1 cellular context compared by ENCODE assay signal in the genomic region with DNA sequence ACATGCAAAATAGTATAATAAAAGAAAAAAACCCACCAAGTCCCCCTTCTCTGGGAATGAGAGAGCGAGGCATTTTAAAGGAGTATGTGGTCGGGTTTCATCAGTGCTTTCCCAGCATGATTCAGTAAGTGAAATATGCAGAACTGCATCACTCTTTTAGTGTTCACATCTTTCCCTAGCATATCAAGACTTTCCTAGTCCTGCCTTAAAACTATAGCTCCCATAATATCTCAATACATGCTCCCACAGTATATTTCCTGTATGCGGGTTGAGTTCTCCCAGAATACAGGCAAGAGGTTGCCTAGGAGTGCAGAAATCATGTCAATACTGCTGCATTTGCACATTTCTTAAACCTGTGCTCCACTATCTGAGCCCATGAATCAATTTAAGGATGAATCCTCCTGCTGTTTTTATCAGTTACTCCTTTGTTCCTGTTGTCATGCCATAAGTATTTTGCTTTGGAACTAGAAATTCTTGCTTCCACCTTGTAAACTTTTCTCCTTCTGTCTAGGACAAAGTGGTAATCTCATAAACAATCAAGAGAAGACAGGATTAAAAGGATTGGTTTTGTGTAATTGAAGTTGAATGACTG.
TF ChIP-seq lines count a peak whose summit lies in the region.

No MANE protein-coding gene starts in this region.

TF ChIP-seq in H1, 55 proteins besides CTCF, POLR2A, EP300 and RAD21:
- TF ChIP-seq ASH2L (IDR thresholded peaks at IDR 0.05; ENCODE audit: low read length) (no peak), TAF7 (optimal IDR thresholded peaks at IDR 0.05; ENCODE audit: borderline replicate concordance, low read depth, low read length) (no peak), RFX5 (IDR thresholded peaks at IDR 0.05; ENCODE audit: borderline replicate concordance, low read depth, low read length) (no peak), JUN (IDR thresholded peaks at IDR 0.05; ENCODE audit: low read depth, low read length) (no peak), NANOG (IDR thresholded peaks at IDR 0.05; ENCODE audit: insufficient read depth, low read depth, low read length, poor library complexity, severe bottlenecking) (no peak), SP2 (IDR thresholded peaks at IDR 0.05; ENCODE audit: low read length) (no peak), SRF (IDR thresholded peaks at IDR 0.05; ENCODE audit: low read depth, low read length) (no peak), SIX5 (IDR thresholded peaks at IDR 0.05; ENCODE audit: low read depth, low read length) (no peak), RNF2 (IDR thresholded peaks at IDR 0.05; ENCODE audit: borderline replicate concordance, low read depth, low read length, missing control alignments, poor library complexity, severe bottlenecking) (no peak), ZNF274 (IDR thresholded peaks at IDR 0.05; ENCODE audit: borderline replicate concordance, extremely low read depth, low read length) (no peak), SIN3A (conservative IDR thresholded peaks at IDR 0.05 in 1 of 2, IDR thresholded peaks at IDR 0.05 in 1 of 2; ENCODE audit: low read depth in 1 of 2, low read length in 2 of 2) (no peak), POLR2AphosphoS5 (IDR thresholded peaks at IDR 0.05; ENCODE audit: low read depth, low read length) (no peak), CBX8 (IDR thresholded peaks at IDR 0.05; ENCODE audit: borderline replicate concordance, low read depth, low read length) (no peak)
- TF ChIP-seq, protein P1, sequence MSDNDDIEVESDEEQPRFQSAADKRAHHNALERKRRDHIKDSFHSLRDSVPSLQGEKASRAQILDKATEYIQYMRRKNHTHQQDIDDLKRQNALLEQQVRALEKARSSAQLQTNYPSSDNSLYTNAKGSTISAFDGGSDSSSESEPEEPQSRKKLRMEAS (IDR thresholded peaks at IDR 0.05) = no peak
- TF ChIP-seq, protein P2, sequence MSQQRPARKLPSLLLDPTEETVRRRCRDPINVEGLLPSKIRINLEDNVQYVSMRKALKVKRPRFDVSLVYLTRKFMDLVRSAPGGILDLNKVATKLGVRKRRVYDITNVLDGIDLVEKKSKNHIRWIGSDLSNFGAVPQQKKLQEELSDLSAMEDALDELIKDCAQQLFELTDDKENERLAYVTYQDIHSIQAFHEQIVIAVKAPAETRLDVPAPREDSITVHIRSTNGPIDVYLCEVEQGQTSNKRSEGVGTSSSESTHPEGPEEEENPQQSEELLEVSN (IDR thresholded peaks at IDR 0.05) = no peak
- TF ChIP-seq, protein P3, sequence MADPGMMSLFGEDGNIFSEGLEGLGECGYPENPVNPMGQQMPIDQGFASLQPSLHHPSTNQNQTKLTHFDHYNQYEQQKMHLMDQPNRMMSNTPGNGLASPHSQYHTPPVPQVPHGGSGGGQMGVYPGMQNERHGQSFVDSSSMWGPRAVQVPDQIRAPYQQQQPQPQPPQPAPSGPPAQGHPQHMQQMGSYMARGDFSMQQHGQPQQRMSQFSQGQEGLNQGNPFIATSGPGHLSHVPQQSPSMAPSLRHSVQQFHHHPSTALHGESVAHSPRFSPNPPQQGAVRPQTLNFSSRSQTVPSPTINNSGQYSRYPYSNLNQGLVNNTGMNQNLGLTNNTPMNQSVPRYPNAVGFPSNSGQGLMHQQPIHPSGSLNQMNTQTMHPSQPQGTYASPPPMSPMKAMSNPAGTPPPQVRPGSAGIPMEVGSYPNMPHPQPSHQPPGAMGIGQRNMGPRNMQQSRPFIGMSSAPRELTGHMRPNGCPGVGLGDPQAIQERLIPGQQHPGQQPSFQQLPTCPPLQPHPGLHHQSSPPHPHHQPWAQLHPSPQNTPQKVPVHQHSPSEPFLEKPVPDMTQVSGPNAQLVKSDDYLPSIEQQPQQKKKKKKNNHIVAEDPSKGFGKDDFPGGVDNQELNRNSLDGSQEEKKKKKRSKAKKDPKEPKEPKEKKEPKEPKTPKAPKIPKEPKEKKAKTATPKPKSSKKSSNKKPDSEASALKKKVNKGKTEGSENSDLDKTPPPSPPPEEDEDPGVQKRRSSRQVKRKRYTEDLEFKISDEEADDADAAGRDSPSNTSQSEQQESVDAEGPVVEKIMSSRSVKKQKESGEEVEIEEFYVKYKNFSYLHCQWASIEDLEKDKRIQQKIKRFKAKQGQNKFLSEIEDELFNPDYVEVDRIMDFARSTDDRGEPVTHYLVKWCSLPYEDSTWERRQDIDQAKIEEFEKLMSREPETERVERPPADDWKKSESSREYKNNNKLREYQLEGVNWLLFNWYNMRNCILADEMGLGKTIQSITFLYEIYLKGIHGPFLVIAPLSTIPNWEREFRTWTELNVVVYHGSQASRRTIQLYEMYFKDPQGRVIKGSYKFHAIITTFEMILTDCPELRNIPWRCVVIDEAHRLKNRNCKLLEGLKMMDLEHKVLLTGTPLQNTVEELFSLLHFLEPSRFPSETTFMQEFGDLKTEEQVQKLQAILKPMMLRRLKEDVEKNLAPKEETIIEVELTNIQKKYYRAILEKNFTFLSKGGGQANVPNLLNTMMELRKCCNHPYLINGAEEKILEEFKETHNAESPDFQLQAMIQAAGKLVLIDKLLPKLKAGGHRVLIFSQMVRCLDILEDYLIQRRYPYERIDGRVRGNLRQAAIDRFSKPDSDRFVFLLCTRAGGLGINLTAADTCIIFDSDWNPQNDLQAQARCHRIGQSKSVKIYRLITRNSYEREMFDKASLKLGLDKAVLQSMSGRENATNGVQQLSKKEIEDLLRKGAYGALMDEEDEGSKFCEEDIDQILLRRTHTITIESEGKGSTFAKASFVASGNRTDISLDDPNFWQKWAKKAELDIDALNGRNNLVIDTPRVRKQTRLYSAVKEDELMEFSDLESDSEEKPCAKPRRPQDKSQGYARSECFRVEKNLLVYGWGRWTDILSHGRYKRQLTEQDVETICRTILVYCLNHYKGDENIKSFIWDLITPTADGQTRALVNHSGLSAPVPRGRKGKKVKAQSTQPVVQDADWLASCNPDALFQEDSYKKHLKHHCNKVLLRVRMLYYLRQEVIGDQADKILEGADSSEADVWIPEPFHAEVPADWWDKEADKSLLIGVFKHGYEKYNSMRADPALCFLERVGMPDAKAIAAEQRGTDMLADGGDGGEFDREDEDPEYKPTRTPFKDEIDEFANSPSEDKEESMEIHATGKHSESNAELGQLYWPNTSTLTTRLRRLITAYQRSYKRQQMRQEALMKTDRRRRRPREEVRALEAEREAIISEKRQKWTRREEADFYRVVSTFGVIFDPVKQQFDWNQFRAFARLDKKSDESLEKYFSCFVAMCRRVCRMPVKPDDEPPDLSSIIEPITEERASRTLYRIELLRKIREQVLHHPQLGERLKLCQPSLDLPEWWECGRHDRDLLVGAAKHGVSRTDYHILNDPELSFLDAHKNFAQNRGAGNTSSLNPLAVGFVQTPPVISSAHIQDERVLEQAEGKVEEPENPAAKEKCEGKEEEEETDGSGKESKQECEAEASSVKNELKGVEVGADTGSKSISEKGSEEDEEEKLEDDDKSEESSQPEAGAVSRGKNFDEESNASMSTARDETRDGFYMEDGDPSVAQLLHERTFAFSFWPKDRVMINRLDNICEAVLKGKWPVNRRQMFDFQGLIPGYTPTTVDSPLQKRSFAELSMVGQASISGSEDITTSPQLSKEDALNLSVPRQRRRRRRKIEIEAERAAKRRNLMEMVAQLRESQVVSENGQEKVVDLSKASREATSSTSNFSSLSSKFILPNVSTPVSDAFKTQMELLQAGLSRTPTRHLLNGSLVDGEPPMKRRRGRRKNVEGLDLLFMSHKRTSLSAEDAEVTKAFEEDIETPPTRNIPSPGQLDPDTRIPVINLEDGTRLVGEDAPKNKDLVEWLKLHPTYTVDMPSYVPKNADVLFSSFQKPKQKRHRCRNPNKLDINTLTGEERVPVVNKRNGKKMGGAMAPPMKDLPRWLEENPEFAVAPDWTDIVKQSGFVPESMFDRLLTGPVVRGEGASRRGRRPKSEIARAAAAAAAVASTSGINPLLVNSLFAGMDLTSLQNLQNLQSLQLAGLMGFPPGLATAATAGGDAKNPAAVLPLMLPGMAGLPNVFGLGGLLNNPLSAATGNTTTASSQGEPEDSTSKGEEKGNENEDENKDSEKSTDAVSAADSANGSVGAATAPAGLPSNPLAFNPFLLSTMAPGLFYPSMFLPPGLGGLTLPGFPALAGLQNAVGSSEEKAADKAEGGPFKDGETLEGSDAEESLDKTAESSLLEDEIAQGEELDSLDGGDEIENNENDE (IDR thresholded peaks at IDR 0.05; ENCODE audit: insufficient replicate concordance, low read length) = no peak
